In genomic region chr1:203440780-203441179, GRCh38 we compare ENCODE assay signal across 10 cellular contexts. TPM values are rescaled to one million over a fixed set of nuclear protein-coding genes. Genes with fewer than 3 reads are reported as not detected.
DNase-seq lines count a peak whose midpoint lies in the region; ATAC-seq and TF ChIP-seq lines count a peak whose summit lies in the region.
"Had no signal": no experiment of that assay in that cellular context is flagged by ENCODE, and none has a peak within 500 bp of the region (broad histone marks: within the 10 kb centered on the region; RNA-seq: fewer than 3 reads in every experiment).

No MANE protein-coding gene starts in this region.

- no peak overlapping the region for H3K27ac Mint-ChIP-seq in type B pancreatic cell

- H3K36me3 Mint-ChIP-seq in type B pancreatic cell: no peaks in the 10 kb centered on the region

- H3K9me3 Mint-ChIP-seq in type B pancreatic cell: no peaks in the 10 kb centered on the region

- peaks cover 24% of the 10 kb centered on the region for H3K27me3 Mint-ChIP-seq in type B pancreatic cell

- H3K4me3 ChIP-seq in MG63 (no peak overlapping the region), cardiac fibroblast (replicated peaks in 1 of 2; ENCODE audit: low read depth in 2 of 2, low read length in 2 of 2) (no peak overlapping the region), liver (ENCODE audit: low read depth in 1 of 3, low read length in 3 of 3) (no peak overlapping the region)

- no peaks in the 10 kb centered on the region for H3K36me3 ChIP-seq in MG63
- H3K36me3 ChIP-seq in liver (ENCODE audit: control insufficient read depth in 4 of 4, insufficient read depth in 3 of 4, low read depth in 1 of 4, low read length in 3 of 4): no peaks in the 10 kb centered on the region

- H3K4me1 ChIP-seq in liver (ENCODE audit: control insufficient read depth in 4 of 4, insufficient read depth in 4 of 4, low read length in 3 of 4): no peaks in the 10 kb centered on the region

- TF ChIP-seq RAD21 in liver (IDR thresholded peaks at IDR 0.05): peak; percentile 57 to 76

- H3K9ac ChIP-seq in liver (ENCODE audit: low read depth in 1 of 2, low read length in 2 of 2): no peak overlapping the region

- peaks cover 1% of the 10 kb centered on the region; the same call in 1 of the 2 replicates for H3K9me3 ChIP-seq in MG63
- no peaks in the 10 kb centered on the region for H3K9me3 ChIP-seq in liver (ENCODE audit: control insufficient read depth in 4 of 4, low read length in 3 of 4)

- H3K4me3 Mint-ChIP-seq in type B pancreatic cell: no peak overlapping the region

- TF ChIP-seq CTCF in cardiac fibroblast (IDR thresholded peaks at IDR 0.05; ENCODE audit: low read depth, low read length) (peak; percentile 60), liver (IDR thresholded peaks at IDR 0.05; ENCODE audit: low read depth, low read length, missing input control) (peak; percentile 21), type B pancreatic cell (conservative IDR thresholded peaks at IDR 0.05) (peak; percentile 35)

- no peak for ATAC-seq in HG02885 (IDR thresholded peaks at IDR 0.05; ENCODE audit: poor library complexity, unreplicated experiment)
- ATAC-seq in GM21423 (IDR thresholded peaks at IDR 0.05; ENCODE audit: unreplicated experiment): no peak

- peak; percentile 81 for DNase-seq in EL
- DNase-seq in MG63: peak; percentile 78
- peak; percentile 70 to 95 for DNase-seq in cardiac fibroblast (ENCODE audit: low read depth in 2 of 2)
- no peak for DNase-seq in type B pancreatic cell (ENCODE audit: extremely low spot score, unreplicated experiment)
- no peak for DNase-seq in mesenteric fat pad (ENCODE audit: low spot score)

- H3K4me1 Mint-ChIP-seq in type B pancreatic cell (ENCODE audit: unreplicated experiment): peaks cover 24% of the 10 kb centered on the region

- no peak overlapping the region for H3K27ac ChIP-seq in liver (ENCODE audit: low read depth in 1 of 2, low read length in 2 of 2)
- H3K27ac ChIP-seq: SK-N-MC had no signal

- H3K27me3 ChIP-seq in MG63 (no peaks in the 10 kb centered on the region), liver (ENCODE audit: control insufficient read depth in 4 of 4, insufficient read depth in 4 of 4, low read length in 3 of 4) (no peaks in the 10 kb centered on the region)

- 27% methylated on average over 7 of the region's 7 CpGs for WGBS in liver

TF ChIP-seq in liver, 16 proteins besides CTCF, POLR2A, EP300 and RAD21:
- TF ChIP-seq JUND (IDR thresholded peaks at IDR 0.05) (no peak), MAX (IDR thresholded peaks at IDR 0.05) (no peak), ZBTB33 (IDR thresholded peaks at IDR 0.05) (no peak), SP1 (IDR thresholded peaks at IDR 0.05) (peak; percentile 10), NR2F2 (IDR thresholded peaks at IDR 0.05) (peak; percentile 62), TAF1 (conservative IDR thresholded peaks at IDR 0.05) (no peak)

RNA-seq across cellular contexts. Expression of gene PRELP, which starts 34.8 kb away (rescaled TPM):
- not detected in 2 replicates for total RNA-seq in MG63 (2014; rRNA removed; shearing (Covaris generic); ENCODE audit: low replicate concordance)
- total RNA-seq in liver (1 to 10 TPM in 1 of 2 donors, under 1 TPM in 1; 0.09 to 2.3 TPM), type B pancreatic cell (ENCODE audit: low replicate concordance) (0.07 and 1.1 TPM in 2 replicates), mesenteric fat pad (80.0 TPM)
- polyA plus RNA-seq in liver: 1 to 10 TPM; 4.9 to 5.8 TPM

RNA-seq across cellular contexts. Expression of gene OPTC, which starts 53.2 kb away (rescaled TPM):
- total RNA-seq in MG63 (2014; rRNA removed; shearing (Covaris generic); ENCODE audit: low replicate concordance): not detected in 2 replicates
- total RNA-seq in liver (not detected), type B pancreatic cell (ENCODE audit: low replicate concordance) (not detected in 2 replicates), mesenteric fat pad (not detected)
- not detected for polyA plus RNA-seq in liver
- total RNA-seq: skeletal muscle tissue had no signal

Comparison
In these comparisons a context has a peak if more than half of its experiments do, and no peak if none do; other contexts are left out.
1. DNase-seq: peak in EL (single experiment), MG63 (single experiment) and cardiac fibroblast (2 of 2); none in type B pancreatic cell (single experiment) and mesenteric fat pad (single experiment).
2. RNA of gene PRELP, which starts 34.8 kb away (total RNA-seq): 80.0 TPM in mesenteric fat pad (single experiment); 0.09 to 2.3 TPM in liver, 0.07 to 1.1 TPM in type B pancreatic cell and not detected in MG63; every median in the first group is over 10 times any median in the second.
3. Peak in every context shown above with its lines, with median percentiles within 50 percentile points of each other: CTCF ChIP-seq.